Comparison of ENCODE assay signal across 21 cellular contexts in the genomic region with DNA sequence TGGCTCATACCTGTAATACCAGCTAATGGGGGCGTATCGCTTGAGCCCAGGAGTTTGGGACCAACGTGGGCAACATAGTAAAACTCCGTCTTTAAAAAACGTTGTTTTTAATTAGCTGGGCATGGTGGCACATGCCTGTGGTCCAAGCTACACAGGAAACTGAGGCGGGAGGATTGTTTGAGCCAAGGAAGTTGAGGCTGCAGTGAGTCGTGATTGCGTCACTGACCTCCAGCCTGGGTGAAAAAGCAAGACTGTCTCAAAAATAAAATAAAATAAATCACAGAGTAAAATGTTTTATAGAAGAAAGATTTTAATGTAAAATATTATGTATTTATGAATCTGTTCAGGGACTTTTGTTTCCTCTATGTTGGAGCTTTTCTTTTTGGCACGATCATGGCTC. TPM values are rescaled to one million over a fixed set of nuclear protein-coding genes. Genes with fewer than 3 reads are reported as not detected.
A peak's percentile ranks its signal among the peaks of the same experiment; 100 is the strongest.
DNase-seq lines count a peak whose midpoint lies in the region; FAIRE-seq and TF ChIP-seq lines count a peak whose summit lies in the region.
"Had no signal": no experiment of that assay in that cellular context is flagged by ENCODE, and none has a peak within 500 bp of the region (broad histone marks: within the 10 kb centered on the region; RNA-seq: fewer than 3 reads in every experiment).

No MANE protein-coding gene starts in this region.

- H3K4me2 ChIP-seq in astrocyte (ENCODE audit: low read length) = no peak overlapping the region

- H3K27me3 Mint-ChIP-seq in astrocyte (ENCODE audit: low read depth, unreplicated experiment) = no peaks in the 10 kb centered on the region
- H3K27me3 Mint-ChIP-seq: naive thymus-derived CD4-positive, alpha-beta T cell; stimulated activated memory B cell treated with anti-CD40 and anti-IgM and Interleukin-4, amounts not matched to agents 10 μg/mL and 1 μg/mL and 100 μg/mL, for 72 hours; T-cell had no signal

- H3K79me2 ChIP-seq in astrocyte (ENCODE audit: insufficient read depth, low read length) = no peaks in the 10 kb centered on the region

- no peaks in the 10 kb centered on the region for H3K9me3 Mint-ChIP-seq in astrocyte (ENCODE audit: unreplicated experiment)
- H3K9me3 Mint-ChIP-seq: activated CD4-positive, alpha-beta T cell treated with anti-CD3 and anti-CD28 coated beads, Interleukin-2, amount 10 ng/mL, durations not matched to agents 24 days and 14 days; activated naive CD8-positive, alpha-beta T cell treated with anti-CD3 and anti-CD28 coated beads, Interleukin-2, amount 10 ng/mL, durations not matched to agents 7 days and 5 days; naive thymus-derived CD4-positive, alpha-beta T cell; stimulated activated memory B cell treated with anti-CD40 and anti-IgM and Interleukin-4, amounts not matched to agents 10 μg/mL and 1 μg/mL and 100 μg/mL, for 72 hours; T-cell had no signal

- H3K9me3 ChIP-seq in astrocyte (ENCODE audit: insufficient read depth, low read depth, low read length) = no peaks in the 10 kb centered on the region
- H3K9me3 ChIP-seq: ovary, sigmoid colon, thoracic aorta had no signal

- no peak for FAIRE-seq in astrocyte (lab: Jason Lieb, UNC)

- no peaks in the 10 kb centered on the region for H4K20me1 ChIP-seq in astrocyte (ENCODE audit: insufficient read depth, low read length)

- H3K4me3 Mint-ChIP-seq in astrocyte (ENCODE audit: unreplicated experiment) = no peak overlapping the region
- H3K4me3 Mint-ChIP-seq: activated CD4-positive, alpha-beta T cell treated with anti-CD3 and anti-CD28 coated beads, Interleukin-2, amount 10 ng/mL, durations not matched to agents 24 days and 14 days; activated naive CD8-positive, alpha-beta T cell treated with anti-CD3 and anti-CD28 coated beads, Interleukin-2, amount 10 ng/mL, durations not matched to agents 7 days and 5 days; naive thymus-derived CD4-positive, alpha-beta T cell; stimulated activated memory B cell treated with anti-CD40 and anti-IgM and Interleukin-4, amounts not matched to agents 10 μg/mL and 1 μg/mL and 100 μg/mL, for 72 hours; T-cell had no signal

- H3K36me3 Mint-ChIP-seq in astrocyte (ENCODE audit: low read depth, unreplicated experiment) = no peaks in the 10 kb centered on the region
- H3K36me3 Mint-ChIP-seq: activated naive CD8-positive, alpha-beta T cell treated with anti-CD3 and anti-CD28 coated beads, Interleukin-2, amount 10 ng/mL, durations not matched to agents 7 days and 5 days; naive thymus-derived CD4-positive, alpha-beta T cell; stimulated activated memory B cell treated with anti-CD40 and anti-IgM and Interleukin-4, amounts not matched to agents 10 μg/mL and 1 μg/mL and 100 μg/mL, for 72 hours; T-cell had no signal

- no peaks in the 10 kb centered on the region for H3K36me3 ChIP-seq in astrocyte (ENCODE audit: insufficient read depth, low read length)
- H3K36me3 ChIP-seq: ovary, sigmoid colon, thoracic aorta had no signal

- DNase-seq in AML-193 (lab: John Stamatoyannopoulos, UW) = peak; percentile 9 to 13
- peak; percentile 36 for DNase-seq in HS-5 (ENCODE audit: low read depth)
- DNase-seq in astrocyte (ENCODE audit: low read depth) = peak; percentile 10
- DNase-seq in fibroblast of villous mesenchyme (ENCODE audit: low read depth) = peak; percentile 20
- no peak for DNase-seq in NCI-H1694 treated with DMSO at 0.1 percent for 48 hours (lab: John Stamatoyannopoulos, UW)
- no peak for DNase-seq in NCI-H510A treated with DMSO at 0.1 percent for 48 hours (lab: John Stamatoyannopoulos, UW)
- no peak for DNase-seq in stimulated activated CD4-positive, alpha-beta T cell treated with anti-CD3 and anti-CD28 coated beads, Interleukin-1b, Interleukin-23, amount 100 ng/mL, for 48 hours
- no peak for DNase-seq in activated naive CD4-positive, alpha-beta T cell treated with anti-CD3 and anti-CD28 coated beads, Interleukin-2, amount 50 U/mL, for 16 hours
- DNase-seq: activated CD4-positive, alpha-beta T cell treated with anti-CD3 and anti-CD28 coated beads, Interleukin-2, amount 10 ng/mL, durations not matched to agents 24 days and 14 days; activated naive CD8-positive, alpha-beta T cell treated with anti-CD3 and anti-CD28 coated beads, Interleukin-2, amount 10 ng/mL, durations not matched to agents 7 days and 5 days; Karpas-422; left cardiac atrium; mesenchymal stem cell; naive thymus-derived CD4-positive, alpha-beta T cell; NCI-H1417; NCI-H526; ovary; sigmoid colon; T-cell had no signal

- H3K27me3 ChIP-seq in astrocyte (ENCODE audit: insufficient read depth, low read length) = no peaks in the 10 kb centered on the region
- H3K27me3 ChIP-seq: ovary, sigmoid colon had no signal

- no peaks in the 10 kb centered on the region for H3K4me1 ChIP-seq in astrocyte (ENCODE audit: insufficient read depth, low read length)

- H2AFZ ChIP-seq in astrocyte (ENCODE audit: low read depth, low read length) = no peak overlapping the region

- no peak overlapping the region for H3K4me3 ChIP-seq in astrocyte (ENCODE audit: insufficient read depth, low read depth, low read length)
- no peak overlapping the region for H3K4me3 ChIP-seq in fibroblast of villous mesenchyme (ENCODE audit: low read depth, low read length)
- H3K4me3 ChIP-seq: ovary, sigmoid colon, thoracic aorta had no signal

- no peak overlapping the region for H3K9ac ChIP-seq in astrocyte (ENCODE audit: low read length)

- H3K27ac Mint-ChIP-seq in astrocyte (ENCODE audit: unreplicated experiment) = no peak overlapping the region
- H3K27ac Mint-ChIP-seq: activated CD4-positive, alpha-beta T cell treated with anti-CD3 and anti-CD28 coated beads, Interleukin-2, amount 10 ng/mL, durations not matched to agents 24 days and 14 days; activated naive CD8-positive, alpha-beta T cell treated with anti-CD3 and anti-CD28 coated beads, Interleukin-2, amount 10 ng/mL, durations not matched to agents 7 days and 5 days; stimulated activated memory B cell treated with anti-CD40 and anti-IgM and Interleukin-4, amounts not matched to agents 10 μg/mL and 1 μg/mL and 100 μg/mL, for 72 hours; T-cell had no signal

- peaks cover 4% of the 10 kb centered on the region for H3K4me1 Mint-ChIP-seq in astrocyte (ENCODE audit: low read depth, unreplicated experiment)
- H3K4me1 Mint-ChIP-seq: activated CD4-positive, alpha-beta T cell treated with anti-CD3 and anti-CD28 coated beads, Interleukin-2, amount 10 ng/mL, durations not matched to agents 24 days and 14 days; activated naive CD8-positive, alpha-beta T cell treated with anti-CD3 and anti-CD28 coated beads, Interleukin-2, amount 10 ng/mL, durations not matched to agents 7 days and 5 days; naive thymus-derived CD4-positive, alpha-beta T cell; stimulated activated memory B cell treated with anti-CD40 and anti-IgM and Interleukin-4, amounts not matched to agents 10 μg/mL and 1 μg/mL and 100 μg/mL, for 72 hours; T-cell had no signal

- H3K27ac ChIP-seq in astrocyte (ENCODE audit: low read depth, low read length) = no peak overlapping the region
- H3K27ac ChIP-seq: ovary, sigmoid colon, thoracic aorta had no signal

- TF ChIP-seq CTCF in astrocyte (IDR thresholded peaks at IDR 0.05; ENCODE audit: insufficient read depth, low read depth, low read length) (no peak), fibroblast of villous mesenchyme (IDR thresholded peaks at IDR 0.05; ENCODE audit: insufficient read depth, low read depth, low read length) (no peak)

RNA-seq across cellular contexts. Expression of gene STRIT1, which starts 15.3 kb away (rescaled TPM):
- not detected in 2 replicates for total RNA-seq in astrocyte
- not detected in 2 replicates for total RNA-seq in fibroblast of villous mesenchyme
- total RNA-seq: activated CD4-positive, alpha-beta T cell treated with anti-CD3 and anti-CD28 coated beads, Interleukin-2, amount 10 ng/mL, durations not matched to agents 24 days and 14 days; activated naive CD8-positive, alpha-beta T cell treated with anti-CD3 and anti-CD28 coated beads, Interleukin-2, amount 10 ng/mL, durations not matched to agents 7 days and 5 days; left cardiac atrium; naive thymus-derived CD4-positive, alpha-beta T cell; ovary; sigmoid colon; T-cell; thoracic aorta had no signal

Comparison
In these comparisons a context has a peak if more than half of its experiments do, and no peak if none do; other contexts are left out.
1. DNase-seq: peak in AML-193 (2 of 2), HS-5 (single experiment), astrocyte (single experiment) and fibroblast of villous mesenchyme (single experiment); none in NCI-H1694 treated with DMSO at 0.1 percent for 48 hours (single experiment), NCI-H510A treated with DMSO at 0.1 percent for 48 hours (single experiment), stimulated activated CD4-positive, alpha-beta T cell treated with anti-CD3 and anti-CD28 coated beads, Interleukin-1b, Interleukin-23, amount 100 ng/mL, for 48 hours (single experiment) and activated naive CD4-positive, alpha-beta T cell treated with anti-CD3 and anti-CD28 coated beads, Interleukin-2, amount 50 U/mL, for 16 hours (single experiment).